ENCODE assay signal across 23 cellular contexts in the genomic region with DNA sequence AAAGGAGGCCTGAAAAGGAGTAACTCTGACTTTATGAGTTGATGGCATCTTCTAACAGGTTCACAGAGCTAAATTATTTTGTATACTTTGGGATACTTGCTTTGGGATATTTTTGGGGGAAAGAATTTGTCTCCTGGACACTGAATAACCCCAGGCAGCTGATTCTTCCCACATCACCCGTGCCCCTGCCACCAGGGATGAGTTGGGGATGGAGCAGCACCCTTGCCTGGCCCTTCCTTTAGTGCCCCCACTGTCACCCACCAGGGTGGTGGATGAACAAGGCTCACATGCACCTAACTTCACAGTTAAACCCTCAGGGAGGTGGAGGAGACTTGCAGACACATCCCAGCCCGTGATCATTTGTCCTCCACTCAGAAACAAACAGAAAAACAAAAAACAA. TPM values are rescaled to one million over a fixed set of nuclear protein-coding genes. Genes with fewer than 3 reads are reported as not detected.
"Had no signal": no experiment of that assay in that cellular context is flagged by ENCODE, and none has a peak within 500 bp of the region (broad histone marks: within the 10 kb centered on the region; RNA-seq: fewer than 3 reads in every experiment).

No MANE protein-coding gene starts in this region.

- ATAC-seq: natural killer cell; sciatic nerve; stimulated activated effector memory CD8-positive, alpha-beta T cell treated with anti-CD3 and anti-CD28 coated beads, Interleukin-12 subunit alpha, Interleukin-12 subunit beta, amount 100 ng/mL, for 72 hours; upper lobe of right lung had no signal

- H3K36me3 ChIP-seq: left ventricle myocardium inferior, neutrophil, ovary, right atrium auricular region, transverse colon, upper lobe of right lung had no signal

- H3K9me3 Mint-ChIP-seq: mesothelial cell of epicardium; natural killer cell; stimulated activated effector memory CD8-positive, alpha-beta T cell treated with anti-CD3 and anti-CD28 coated beads, Interleukin-12 subunit alpha, Interleukin-12 subunit beta, amount 100 ng/mL, for 72 hours; stimulated activated naive CD8-positive, alpha-beta T cell treated with anti-CD3 and anti-CD28 coated beads, Interleukin-15, Interleukin-2, amounts not matched to agents 100 ng/mL and 50 ng/mL, for 24 hours had no signal

- H3K36me3 Mint-ChIP-seq: mesothelial cell of epicardium; naive B cell; natural killer cell; stimulated activated effector memory CD8-positive, alpha-beta T cell treated with anti-CD3 and anti-CD28 coated beads, Interleukin-12 subunit alpha, Interleukin-12 subunit beta, amount 100 ng/mL, for 72 hours had no signal

- H3K4me3 ChIP-seq: left ventricle myocardium inferior, lung, ovary, right atrium auricular region, skin epidermis, transverse colon, upper lobe of right lung had no signal

- H3K4me3 Mint-ChIP-seq: natural killer cell; stimulated activated effector memory CD8-positive, alpha-beta T cell treated with anti-CD3 and anti-CD28 coated beads, Interleukin-12 subunit alpha, Interleukin-12 subunit beta, amount 100 ng/mL, for 72 hours; stimulated activated naive CD8-positive, alpha-beta T cell treated with anti-CD3 and anti-CD28 coated beads, Interleukin-15, Interleukin-2, amounts not matched to agents 100 ng/mL and 50 ng/mL, for 24 hours had no signal

- H3K9me3 ChIP-seq: left ventricle myocardium inferior, neutrophil, ovary, right atrium auricular region, transverse colon, upper lobe of right lung had no signal

- DNase-seq: hippocampal formation; left ventricle myocardium inferior; mesendoderm; naive B cell; natural killer cell; occipital lobe; ovary; stimulated activated CD4-positive, alpha-beta T cell treated with anti-CD3 and anti-CD28 coated beads, Interleukin-4, amount 100 ng/mL, for 24 hours; stimulated activated naive CD4-positive, alpha-beta T cell; transverse colon; upper lobe of right lung had no signal

- H3K27ac Mint-ChIP-seq: mesothelial cell of epicardium; naive B cell; natural killer cell; progenitor cell of endocrine pancreas; stimulated activated effector memory CD8-positive, alpha-beta T cell treated with anti-CD3 and anti-CD28 coated beads, Interleukin-12 subunit alpha, Interleukin-12 subunit beta, amount 100 ng/mL, for 72 hours; stimulated activated naive CD8-positive, alpha-beta T cell treated with anti-CD3 and anti-CD28 coated beads, Interleukin-15, Interleukin-2, amounts not matched to agents 100 ng/mL and 50 ng/mL, for 24 hours had no signal

- H3K27me3 ChIP-seq: ovary had no signal

- FAIRE-seq: keratinocyte, urothelium cell line had no signal

- H3K27ac ChIP-seq: left ventricle myocardium inferior, neutrophil, ovary, right atrium auricular region, skin epidermis, transverse colon, upper lobe of right lung had no signal

RNA-seq across cellular contexts. Expression of a gene that starts 2.3 kb away (rescaled TPM):
- total RNA-seq: pulmonary artery endothelial cell had no signal
- polyA plus RNA-seq: keratinocyte had no signal
